Comparison of ENCODE assay signal across 13 cellular contexts in the genomic region with DNA sequence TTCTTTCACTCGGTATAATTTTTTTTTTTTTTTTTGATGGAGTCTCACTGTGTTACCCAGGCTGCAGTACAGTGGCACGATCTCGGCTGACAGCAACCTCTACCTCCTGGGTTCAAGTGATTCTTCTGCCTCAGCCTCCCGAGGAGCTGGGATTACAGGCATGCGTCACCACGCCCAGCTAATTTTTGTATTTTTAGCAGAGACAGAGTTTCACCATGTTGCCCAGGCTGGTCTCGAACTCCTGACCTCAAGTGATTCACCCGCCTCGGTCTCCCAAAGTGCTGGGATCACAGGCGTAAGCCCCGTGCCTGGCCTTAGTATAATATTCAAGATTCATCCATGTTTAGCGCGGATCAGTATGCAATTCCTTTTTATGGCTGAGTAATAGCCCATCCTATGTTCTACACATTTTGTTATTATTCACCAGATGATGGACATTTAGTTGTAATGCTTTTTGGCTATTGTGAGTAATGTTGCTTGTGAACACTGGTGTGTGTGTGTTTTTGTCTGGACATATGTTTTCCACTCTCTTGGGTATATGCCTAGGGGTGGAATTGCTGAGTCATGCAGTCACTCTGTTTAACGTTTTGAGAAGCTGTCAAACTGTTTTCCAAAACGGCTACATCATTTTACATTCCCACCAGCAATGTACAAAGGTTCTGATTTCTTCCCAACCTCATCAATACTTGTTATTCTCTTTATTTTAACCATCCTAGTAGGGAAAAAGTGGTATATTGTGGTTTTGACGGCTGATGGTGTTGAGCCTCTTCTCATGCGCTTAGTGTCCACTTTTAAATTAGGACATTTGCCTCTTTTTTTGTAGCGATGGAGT. TPM values are rescaled to one million over a fixed set of nuclear protein-coding genes. Genes with fewer than 3 reads are reported as not detected.
DNase-seq lines count a peak whose midpoint lies in the region; ATAC-seq, FAIRE-seq and TF ChIP-seq lines count a peak whose summit lies in the region.
"Had no signal": no experiment of that assay in that cellular context is flagged by ENCODE, and none has a peak within 500 bp of the region (broad histone marks: within the 10 kb centered on the region; RNA-seq: fewer than 3 reads in every experiment).

No MANE protein-coding gene starts in this region.

- no peak for FAIRE-seq in bronchial epithelial cell (lab: Jason Lieb, UNC)

- BruUV-seq in PC-3 (replicated peaks; lab: Mats Ljungman, UMichigan): no TSS peak

- H2AFZ ChIP-seq in PC-3 (ENCODE audit: low read length): no peak overlapping the region
- no peak overlapping the region for H2AFZ ChIP-seq in osteoblast (ENCODE audit: low read length)
- H2AFZ ChIP-seq: GM23338, neural progenitor cell had no signal

- TF ChIP-seq EP300 in suprapubic skin (IDR thresholded peaks at IDR 0.05): no peak

- no peak for TF ChIP-seq POLR2A in suprapubic skin (IDR thresholded peaks at IDR 0.05)

- in situ Hi-C loops in ACHN (cut with HindIII; ENCODE audit: low pct_ligation_motif_present, low pct_unique_long_range_greater_than_20kb, low sequenced_read_pairs): no loop called here

- H3K27me3 ChIP-seq in PC-3 (ENCODE audit: low read length): no peaks in the 10 kb centered on the region
- H3K27me3 ChIP-seq in bronchial epithelial cell (ENCODE audit: control insufficient read depth, insufficient read depth, low read length): no peaks in the 10 kb centered on the region
- no peaks in the 10 kb centered on the region for H3K27me3 ChIP-seq in osteoblast (ENCODE audit: insufficient read depth, low read length)
- H3K27me3 ChIP-seq in suprapubic skin: no peaks in the 10 kb centered on the region
- H3K27me3 ChIP-seq: neural progenitor cell, upper lobe of left lung had no signal

- H4K20me1 ChIP-seq in PC-3 (ENCODE audit: low read length) (no peaks in the 10 kb centered on the region), osteoblast (ENCODE audit: insufficient read depth, low read length) (no peaks in the 10 kb centered on the region)

- POLR2A ChIA-PET in PC-3 (lab: Charles Lee; ENCODE audit: unreplicated experiment): no interaction called here

- H3K4me2 ChIP-seq in PC-3 (ENCODE audit: low read length): no peak overlapping the region
- H3K4me2 ChIP-seq in osteoblast (ENCODE audit: insufficient read depth, low read length): peak overlapping the region; percentile 92
- H3K4me2 ChIP-seq: GM23338, neural progenitor cell had no signal

- CTCF ChIA-PET in PC-3 (lab: Charles Lee): no interaction called here

- DNase-seq in EL: peak; percentile 70
- DNase-seq in PC-3: peak; percentile 31
- DNase-seq in bronchial epithelial cell (ENCODE audit: low read depth): peak; percentile 72
- DNase-seq in osteoblast (ENCODE audit: insufficient read length, low spot score, missing footprints): peak; percentile 84
- no peak for DNase-seq in AG20443 (ENCODE audit: low spot score)
- no peak for DNase-seq in suprapubic skin (ENCODE audit: low spot score in 2 of 2)
- no peak for DNase-seq in ACHN
- DNase-seq: NCI-H1436, RPMI8226, upper lobe of left lung had no signal

- no peaks in the 10 kb centered on the region for H3F3A ChIP-seq in PC-3 (ENCODE audit: low read length, unreplicated experiment)

- no peaks in the 10 kb centered on the region for H3K9me2 ChIP-seq in PC-3 (replicated peaks; ENCODE audit: low read length)

- no peak overlapping the region for H3K9ac ChIP-seq in PC-3 (ENCODE audit: low read length)
- H3K9ac ChIP-seq: neural progenitor cell had no signal

- ATAC-seq in PC-3: no peak; the same call in 1 of the 2 replicates
- ATAC-seq in GM21528 (IDR thresholded peaks at IDR 0.05; ENCODE audit: low FRiP score, unreplicated experiment): no peak
- ATAC-seq: GM23338 had no signal

- H3K27ac ChIP-seq in PC-3 (ENCODE audit: low read length) (no peak overlapping the region), osteoblast (ENCODE audit: low read depth, low read length) (peak overlapping the region; percentile 98), suprapubic skin (no peak overlapping the region)
- H3K27ac ChIP-seq: neural progenitor cell had no signal

- no peaks in the 10 kb centered on the region for H3K36me3 ChIP-seq in PC-3 (ENCODE audit: low read depth, low read length)
- H3K36me3 ChIP-seq in bronchial epithelial cell (ENCODE audit: control insufficient read depth, insufficient read depth, low read length): no peaks in the 10 kb centered on the region
- H3K36me3 ChIP-seq in osteoblast (ENCODE audit: insufficient read depth, low read length): no peaks in the 10 kb centered on the region
- H3K36me3 ChIP-seq in suprapubic skin: no peaks in the 10 kb centered on the region
- H3K36me3 ChIP-seq: neural progenitor cell, upper lobe of left lung had no signal

- no peaks in the 10 kb centered on the region for H3K79me2 ChIP-seq in PC-3 (ENCODE audit: low read length)
- H3K79me2 ChIP-seq in osteoblast (ENCODE audit: insufficient read depth, low read length): no peaks in the 10 kb centered on the region

- H3K4me3 ChIP-seq in PC-3 (ENCODE audit: low read length) (no peak overlapping the region), bronchial epithelial cell (ENCODE audit: low read depth, low read length) (no peak overlapping the region), osteoblast (ENCODE audit: insufficient read depth, low read length) (peak overlapping the region; percentile 74), suprapubic skin (no peak overlapping the region)
- H3K4me3 ChIP-seq: GM23338, neural progenitor cell, upper lobe of left lung had no signal

- peaks cover 14% of the 10 kb centered on the region; the same call in 1 of the 2 replicates for H3K4me1 ChIP-seq in PC-3 (ENCODE audit: insufficient read depth, low read length)
- peaks cover 38% of the 10 kb centered on the region for H3K4me1 ChIP-seq in osteoblast (ENCODE audit: insufficient read depth, low read length)
- peaks cover 18% of the 10 kb centered on the region for H3K4me1 ChIP-seq in suprapubic skin
- H3K4me1 ChIP-seq: upper lobe of left lung had no signal

- H3K9me3 ChIP-seq in PC-3 (ENCODE audit: low read length) (no peaks in the 10 kb centered on the region), osteoblast (ENCODE audit: low read depth, low read length) (peaks cover 6% of the 10 kb centered on the region), suprapubic skin (no peaks in the 10 kb centered on the region)

- 58% methylated on average over 18 of the region's 18 CpGs for WGBS in suprapubic skin

- intact Hi-C loops in PC-3 (cut with micrococcal nuclease): no loop called here

- TF ChIP-seq CTCF in PC-3 (conservative IDR thresholded peaks at IDR 0.05; ENCODE audit: low read depth, low read length) (no peak), bronchial epithelial cell (IDR thresholded peaks at IDR 0.05; ENCODE audit: insufficient read depth, low read length, severe bottlenecking) (no peak), osteoblast (IDR thresholded peaks at IDR 0.05; ENCODE audit: extremely low read depth, low read depth, low read length) (no peak), suprapubic skin (IDR thresholded peaks at IDR 0.05) (no peak)

RNA-seq across cellular contexts. Expression of a gene that starts 22.9 kb away (rescaled TPM):
- total RNA-seq in PC-3 (2014; rRNA removed) (15.9 and 19.7 TPM in 2 replicates), bronchial epithelial cell (11.9 and 23.4 TPM in 2 replicates), osteoblast (86.9 and 106 TPM in 2 replicates), suprapubic skin (10 to 100 TPM in 2 of 4 donors, 1 to 10 TPM in 2; 4.5 to 18.8 (median 9.7) TPM)

RNA-seq across cellular contexts. Expression of a gene that starts 26.9 kb away (rescaled TPM):
- total RNA-seq in PC-3 (2014; rRNA removed) (11.8 and 25.2 TPM in 2 replicates), bronchial epithelial cell (9.0 and 9.7 TPM in 2 replicates), osteoblast (48.5 and 52.7 TPM in 2 replicates), suprapubic skin (10 to 100 TPM; 19.6 to 35.8 (median 27.3) TPM)

Comparison
In these comparisons a context has a peak if more than half of its experiments do, and no peak if none do; other contexts are left out.
1. DNase-seq: peak in EL (single experiment), PC-3 (single experiment), bronchial epithelial cell (single experiment) and osteoblast (single experiment); none in AG20443 (single experiment), suprapubic skin (0 of 2) and ACHN (single experiment).